8 cellular contexts compared by ENCODE assay signal in genomic region chr9:125558453-125559084, GRCh38.
DNase-seq lines count a peak whose midpoint lies in the region; ATAC-seq, FAIRE-seq and TF ChIP-seq lines count a peak whose summit lies in the region.

No MANE protein-coding gene starts in this region.

- no peak overlapping the region for H3K4ac ChIP-seq in H1 (replicated peaks; ENCODE audit: insufficient read length, low read depth, low read length)

- H3K79me1 ChIP-seq in H1 (ENCODE audit: low read depth, low read length) = no peaks in the 10 kb centered on the region; the same call in 1 of the 2 replicates

- DNase-seq in COR-L47 (lab: John Stamatoyannopoulos, UW) (peak; percentile 46), NCI-H69 (lab: John Stamatoyannopoulos, UW) (peak; percentile 80), H1 (ENCODE audit: low read depth in 1 of 2, low spot score in 2 of 2) (peak; percentile 33 to 68)
- DNase-seq in activated CD4-positive, alpha-beta T cell treated with anti-CD3 and anti-CD28 coated beads, Interleukin-2, amount 50 U/mL, for 1 hour = peak; percentile 35
- DNase-seq in stimulated activated CD8-positive, alpha-beta memory T cell treated with anti-CD3 and anti-CD28 coated beads, Interleukin-7, amount 100 ng/mL, for 1 hour (ENCODE audit: low read depth in 2 of 2) = peak; percentile 8 to 17

- POLR2A ChIA-PET in H1 (lab: Charles Lee; ENCODE audit: partially characterized antibody) = no interaction called here

- ATAC-seq in HG03066 (IDR thresholded peaks at IDR 0.05; ENCODE audit: low read depth, unreplicated experiment) = peak; percentile 48
- ATAC-seq in HG03521 (IDR thresholded peaks at IDR 0.05; ENCODE audit: unreplicated experiment) = no peak

- FAIRE-seq in H1 (lab: Jason Lieb, UNC) = peak; percentile 76

- no peak overlapping the region for H3K27ac ChIP-seq in H1 (ENCODE audit: low read depth, low read length)
- peak overlapping the region; percentile 24 for H3K27ac ChIP-seq in mesodermal cell (ENCODE audit: low read depth, low read length, severe bottlenecking)

- H2AFZ ChIP-seq in H1 (ENCODE audit: low read length) = no peak overlapping the region

- no peak overlapping the region for H3K23ac ChIP-seq in H1 (ENCODE audit: insufficient read length)

- H3K4me3 ChIP-seq in H1 (ENCODE audit: extremely low read depth in 1 of 4, insufficient read depth in 2 of 4, low read depth in 3 of 4, low read length in 4 of 4) (no peak overlapping the region), mesodermal cell (ENCODE audit: extremely low read depth, insufficient read depth, low read length, poor library complexity, severe bottlenecking) (no peak overlapping the region)

- H4K5ac ChIP-seq in H1 (ENCODE audit: insufficient read length, low read depth, low read length) = no peak overlapping the region

- H2BK120ac ChIP-seq in H1 (replicated peaks; ENCODE audit: low read depth, low read length) = no peak overlapping the region

- H3K9me3 ChIP-seq in H1 (ENCODE audit: insufficient read depth in 2 of 2, low read depth in 1 of 2, low read length in 1 of 2) (no peaks in the 10 kb centered on the region), mesodermal cell (ENCODE audit: control insufficient read depth, low read length) (no peaks in the 10 kb centered on the region)

- no peaks in the 10 kb centered on the region for H3K79me2 ChIP-seq in H1 (ENCODE audit: control insufficient read depth in 1 of 2, insufficient read depth in 2 of 2, low read length in 2 of 2)

- H3K14ac ChIP-seq in H1 (ENCODE audit: insufficient read length) = no peak overlapping the region

- no peaks in the 10 kb centered on the region for H3K23me2 ChIP-seq in H1 (ENCODE audit: low read depth, low read length)

- H3K9ac ChIP-seq in H1 (replicated peaks in 1 of 4; ENCODE audit: extremely low read depth in 1 of 4, low read depth in 3 of 4, low read length in 3 of 4) = no peak overlapping the region

- H4K20me1 ChIP-seq in H1 (replicated peaks in 1 of 2; ENCODE audit: control insufficient read depth in 1 of 2, insufficient read depth in 2 of 2, low read length in 2 of 2) = no peaks in the 10 kb centered on the region

- 37% methylated on average over 2 of the region's 2 CpGs; no CpG with 5 or more reads in 1 of the 2 experiments for WGBS in H1 (ENCODE audit: extremely low coverage in 1 of 2, insufficient coverage in 1 of 2, insufficient read length in 1 of 2, insufficient replicate concordance in 2 of 2, low coverage in 1 of 2, low lambda C conversion rate in 2 of 2, missing lambda C conversion rate in 1 of 2), 2 experiments
- 0% methylated on average over 1 of the region's 2 CpGs for WGBS in mesodermal cell (ENCODE audit: insufficient coverage in 2 of 2), 2 experiments

- no peak overlapping the region for H3K56ac ChIP-seq in H1 (replicated peaks; ENCODE audit: insufficient read length, low read depth, low read length)

- no peak for TF ChIP-seq EP300 in H1 (IDR thresholded peaks at IDR 0.05; ENCODE audit: borderline replicate concordance in 1 of 2, low read depth in 2 of 2, low read length in 2 of 2)

- H3K36me3 ChIP-seq in H1 (ENCODE audit: control insufficient read depth in 2 of 4, insufficient read depth in 4 of 4, low read length in 3 of 4) (peaks cover 0 to 2% (median 0%) of the 10 kb centered on the region in 4 experiments; a peak in 1 of 8 replicates), mesodermal cell (ENCODE audit: control insufficient read depth, insufficient read depth, low read length) (peaks cover 15% of the 10 kb centered on the region)

- CTCF ChIA-PET in H1 (lab: Charles Lee; ENCODE audit: partially characterized antibody) = interaction anchor here (0.6 to 1.8 kb wide), 33 partner anchors 10 to 587 kb away, joined by 3 to 19 read pairs (median 3); no protein-coding TSS in a partner anchor

- TF ChIP-seq RAD21 in H1 (IDR thresholded peaks at IDR 0.05 in 1 of 2, conservative IDR thresholded peaks at IDR 0.05 in 1 of 2; ENCODE audit: low read depth in 2 of 2, low read length in 2 of 2) = peak; percentile 67 to 76

- peak; percentile 36 to 75 (median 66) for TF ChIP-seq CTCF in H1 (IDR thresholded peaks at IDR 0.05; ENCODE audit: control extremely low read depth in 1 of 3, insufficient read depth in 1 of 3, low read depth in 1 of 3, low read length in 3 of 3)

- H3K4me1 ChIP-seq in H1 (replicated peaks in 1 of 4; ENCODE audit: control insufficient read depth in 3 of 4, insufficient read depth in 4 of 4, low read length in 3 of 4) = peaks cover 0 to 3% (median 0%) of the 10 kb centered on the region in 4 experiments; a peak in 2 of 7 replicates
- peaks cover 10% of the 10 kb centered on the region for H3K4me1 ChIP-seq in mesodermal cell (ENCODE audit: control insufficient read depth, insufficient read depth, low read length, poor library complexity, severe bottlenecking)

- H2BK12ac ChIP-seq in H1 (ENCODE audit: low read depth, low read length) = no peak overlapping the region

- H4K8ac ChIP-seq in H1 (ENCODE audit: extremely low read depth, insufficient read depth, low read length) = no peak overlapping the region

- H3K18ac ChIP-seq in H1 (ENCODE audit: extremely low read depth, low read length) = no peak overlapping the region; the same call in 1 of the 2 replicates

- no peak overlapping the region for H3K4me2 ChIP-seq in H1 (ENCODE audit: insufficient read depth in 1 of 2, low read depth in 2 of 2, low read length in 2 of 2)

- no peak overlapping the region for H2BK20ac ChIP-seq in H1 (ENCODE audit: low read length)

- no peak overlapping the region for H2BK5ac ChIP-seq in H1 (ENCODE audit: low read depth, low read length)

- no peaks in the 10 kb centered on the region for H3K27me3 ChIP-seq in H1 (replicated peaks in 1 of 4; ENCODE audit: control insufficient read depth in 3 of 4, extremely low read depth in 1 of 4, insufficient read depth in 3 of 4, low read length in 3 of 4)

- TF ChIP-seq POLR2A in H1 (IDR thresholded peaks at IDR 0.05; ENCODE audit: control extremely low read depth in 1 of 2, low read depth in 2 of 2, low read length in 2 of 2) = no peak

- no peak overlapping the region for H2AK5ac ChIP-seq in H1 (ENCODE audit: low read depth, low read length)

- no peak overlapping the region for H2BK15ac ChIP-seq in H1 (ENCODE audit: low read length)

- no peak overlapping the region for H4K91ac ChIP-seq in H1 (replicated peaks; ENCODE audit: insufficient read length, low read length)

TF ChIP-seq in H1, 55 proteins besides CTCF, POLR2A, EP300 and RAD21:
- TF ChIP-seq NANOG (IDR thresholded peaks at IDR 0.05; ENCODE audit: insufficient read depth, low read depth, low read length, poor library complexity, severe bottlenecking) (no peak), YY1 (IDR thresholded peaks at IDR 0.05; ENCODE audit: low read depth, low read length) (peak; percentile 35; the same call in 1 of the 2 replicates)
TF ChIP-seq in H1: peak in this region for 1.

Comparison
In these comparisons a context has a peak if more than half of its experiments do, and no peak if none do; other contexts are left out.
1. DNase-seq: peak in every context shown above with its lines; median percentile 80 in NCI-H69; 50 in H1; 46 in COR-L47; 35 in activated CD4-positive, alpha-beta T cell treated with anti-CD3 and anti-CD28 coated beads, Interleukin-2, amount 50 U/mL, for 1 hour; 12 in stimulated activated CD8-positive, alpha-beta memory T cell treated with anti-CD3 and anti-CD28 coated beads, Interleukin-7, amount 100 ng/mL, for 1 hour.